In genomic region chr7:157009170-157009777, GRCh38 we compare ENCODE assay signal across 1 cellular context.
TF ChIP-seq lines count a peak whose summit lies in the region.

No MANE protein-coding gene starts in this region.

TF ChIP-seq in HepG2, 621 proteins besides CTCF, POLR2A, EP300 and RAD21 (continued from another document and continues in another):
- TF ChIP-seq FOXP4 (CRISPR knock-in tag; IDR thresholded peaks at IDR 0.05) (0 out of 2 replicates have a peak, but pooled peaks have one; percentile 17), BRD4 (CRISPR knock-in tag; IDR thresholded peaks at IDR 0.05) (0 out of 2 replicates have a peak, but pooled peaks have one; percentile 38), ZNF142 (CRISPR knock-in tag; IDR thresholded peaks at IDR 0.05) (peak; percentile 60; the same call in 1 of the 2 replicates), DRAP1 (CRISPR knock-in tag; IDR thresholded peaks at IDR 0.05) (peak; percentile 56), MXD4 (CRISPR knock-in tag; IDR thresholded peaks at IDR 0.05) (no peak), ZNF484 (CRISPR knock-in tag; IDR thresholded peaks at IDR 0.05; ENCODE audit: borderline replicate concordance, low read depth) (no peak), BATF2 (CRISPR knock-in tag; IDR thresholded peaks at IDR 0.05) (peak; percentile 45; the same call in 1 of the 2 replicates), KAT2B (IDR thresholded peaks at IDR 0.05; ENCODE audit: borderline replicate concordance, low read depth, low read length) (no peak), ATF7-NPFF (CRISPR knock-in tag; IDR thresholded peaks at IDR 0.05; ENCODE audit: low read depth) (0 out of 2 replicates have a peak, but pooled peaks have one; percentile 8), ZNF563 (CRISPR knock-in tag; IDR thresholded peaks at IDR 0.05) (0 out of 2 replicates have a peak, but pooled peaks have one; percentile 42), PHF8 (CRISPR knock-in tag; IDR thresholded peaks at IDR 0.05) (peak; percentile 67), ZNF687 (CRISPR knock-in tag; IDR thresholded peaks at IDR 0.05) (peak; percentile 72), ZBTB14 (CRISPR knock-in tag; IDR thresholded peaks at IDR 0.05) (0 out of 2 replicates have a peak, but pooled peaks have one; percentile 41), ZNF720 (CRISPR knock-in tag; IDR thresholded peaks at IDR 0.05) (no peak), E2F1 (CRISPR knock-in tag; IDR thresholded peaks at IDR 0.05) (0 out of 2 replicates have a peak, but pooled peaks have one; percentile 19), ELF3 (CRISPR knock-in tag; IDR thresholded peaks at IDR 0.05) (peak; percentile 22; the same call in 1 of the 2 replicates), SKIL (CRISPR knock-in tag; IDR thresholded peaks at IDR 0.05; ENCODE audit: borderline replicate concordance) (0 out of 2 replicates have a peak, but pooled peaks have one; percentile 23), ARID4A (CRISPR knock-in tag; IDR thresholded peaks at IDR 0.05; ENCODE audit: borderline replicate concordance) (peak; percentile 35; the same call in 1 of the 2 replicates), RBFOX2 (IDR thresholded peaks at IDR 0.05; ENCODE audit: low read depth, low read length) (peak; percentile 44), ZNF800 (CRISPR knock-in tag; IDR thresholded peaks at IDR 0.05) (peak; percentile 91), CREB3 (CRISPR knock-in tag; IDR thresholded peaks at IDR 0.05) (peak; percentile 45; the same call in 1 of the 2 replicates), ZNF766 (CRISPR knock-in tag; IDR thresholded peaks at IDR 0.05; ENCODE audit: borderline replicate concordance) (0 out of 2 replicates have a peak, but pooled peaks have one; percentile 41)
